25 cellular contexts compared by ENCODE assay signal in the genomic region with DNA sequence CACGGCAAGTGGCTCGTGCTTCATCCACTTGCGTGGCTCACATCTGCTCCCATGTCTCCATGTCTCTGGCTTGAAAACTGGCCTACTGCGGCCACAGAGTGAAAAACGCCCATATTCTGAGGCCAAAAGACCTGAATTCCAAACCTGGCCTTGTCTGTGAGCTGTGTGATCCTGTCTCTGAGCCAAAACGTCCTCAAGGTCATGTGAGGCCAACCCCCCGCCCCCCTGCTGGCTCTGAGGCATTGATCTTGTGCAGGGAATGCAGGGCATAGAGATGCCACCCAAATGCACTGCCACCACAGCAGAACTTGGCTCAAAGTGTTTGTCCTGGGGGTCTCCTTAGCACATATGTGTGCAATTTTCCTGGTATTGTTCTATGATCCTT.
"Had no signal": no experiment of that assay in that cellular context is flagged by ENCODE, and none has a peak within 500 bp of the region (broad histone marks: within the 10 kb centered on the region; RNA-seq: fewer than 3 reads in every experiment).

No MANE protein-coding gene starts in this region.

- H3K9ac ChIP-seq: KMS-11 had no signal

- H3K27me3 ChIP-seq: ascending aorta, body of pancreas had no signal

- DNase-seq: activated CD4-positive, alpha-beta memory T cell treated with anti-CD3 and anti-CD28 coated beads, Interleukin-2, amount 10 ng/mL, durations not matched to agents 7 days and 5 days; activated CD4-positive, alpha-beta T cell treated with anti-CD3 and anti-CD28 coated beads for 36 hours; activated CD4-positive, alpha-beta T cell treated with anti-CD3 and anti-CD28 coated beads, Interleukin-2, amount 50 U/mL, for 1 hour; activated naive CD4-positive, alpha-beta T cell; activated T-cell treated with anti-CD3 and anti-CD28 coated beads for 4 hours; activated T-cell treated with anti-CD3 and anti-CD28 coated beads, Interleukin-2, amount 50 U/mL, for 72 hours; amniotic stem cell; body of pancreas; NCI-H1092; NCI-H2029; NCI-H2107; NCI-H2171 treated with DMSO at 0.1 percent for 48 hours; NCI-H226; NCI-H526; NCI-H774; OCI-M1; RPMI8226; T-helper 1 cell had no signal

- H3K27me3 Mint-ChIP-seq: activated CD4-positive, alpha-beta memory T cell treated with anti-CD3 and anti-CD28 coated beads, Interleukin-2, amount 10 ng/mL, durations not matched to agents 7 days and 5 days; activated CD4-positive, alpha-beta T cell treated with anti-CD3 and anti-CD28 coated beads for 36 hours; activated naive CD4-positive, alpha-beta T cell treated with anti-CD3 and anti-CD28 coated beads, Interleukin-2, amount 50 U/mL, for 24 hours had no signal

- H3K36me3 Mint-ChIP-seq: activated naive CD4-positive, alpha-beta T cell treated with anti-CD3 and anti-CD28 coated beads, Interleukin-2, amount 50 U/mL, for 24 hours had no signal

- H3K9me3 Mint-ChIP-seq: activated CD4-positive, alpha-beta memory T cell treated with anti-CD3 and anti-CD28 coated beads, Interleukin-2, amount 10 ng/mL, durations not matched to agents 7 days and 5 days; activated naive CD4-positive, alpha-beta T cell treated with anti-CD3 and anti-CD28 coated beads, Interleukin-2, amount 50 U/mL, for 24 hours; activated T-cell treated with anti-CD3 and anti-CD28 coated beads, Interleukin-2, amount 50 U/mL, for 72 hours had no signal

- H3K36me3 ChIP-seq: ascending aorta had no signal

- H3K27ac ChIP-seq: ascending aorta, body of pancreas, KMS-11, SK-N-MC, VCaP had no signal

- H3K4me3 Mint-ChIP-seq: activated CD4-positive, alpha-beta memory T cell treated with anti-CD3 and anti-CD28 coated beads, Interleukin-2, amount 10 ng/mL, durations not matched to agents 7 days and 5 days; activated CD4-positive, alpha-beta T cell treated with anti-CD3 and anti-CD28 coated beads for 36 hours; activated naive CD4-positive, alpha-beta T cell treated with anti-CD3 and anti-CD28 coated beads, Interleukin-2, amount 50 U/mL, for 24 hours; activated T-cell treated with anti-CD3 and anti-CD28 coated beads, Interleukin-2, amount 50 U/mL, for 72 hours had no signal

- H3K27ac Mint-ChIP-seq: activated CD4-positive, alpha-beta memory T cell treated with anti-CD3 and anti-CD28 coated beads, Interleukin-2, amount 10 ng/mL, durations not matched to agents 7 days and 5 days; activated CD4-positive, alpha-beta T cell treated with anti-CD3 and anti-CD28 coated beads for 36 hours; activated naive CD4-positive, alpha-beta T cell treated with anti-CD3 and anti-CD28 coated beads, Interleukin-2, amount 50 U/mL, for 24 hours; activated T-cell treated with anti-CD3 and anti-CD28 coated beads, Interleukin-2, amount 50 U/mL, for 72 hours had no signal

- ATAC-seq: activated CD4-positive, alpha-beta T cell treated with anti-CD3 and anti-CD28 coated beads for 36 hours; activated T-cell treated with anti-CD3 and anti-CD28 coated beads, Interleukin-2, amount 50 U/mL, for 72 hours; Panc1; Right ventricle myocardium inferior had no signal

- H3K9me3 ChIP-seq: ascending aorta, body of pancreas had no signal

- H3K4me3 ChIP-seq: ascending aorta, body of pancreas, SK-N-MC had no signal

- H3K4me2 ChIP-seq: KMS-11 had no signal

- H3K4me1 ChIP-seq: ascending aorta had no signal
